Comparison of ENCODE assay signal across 1 cellular context in the genomic region with DNA sequence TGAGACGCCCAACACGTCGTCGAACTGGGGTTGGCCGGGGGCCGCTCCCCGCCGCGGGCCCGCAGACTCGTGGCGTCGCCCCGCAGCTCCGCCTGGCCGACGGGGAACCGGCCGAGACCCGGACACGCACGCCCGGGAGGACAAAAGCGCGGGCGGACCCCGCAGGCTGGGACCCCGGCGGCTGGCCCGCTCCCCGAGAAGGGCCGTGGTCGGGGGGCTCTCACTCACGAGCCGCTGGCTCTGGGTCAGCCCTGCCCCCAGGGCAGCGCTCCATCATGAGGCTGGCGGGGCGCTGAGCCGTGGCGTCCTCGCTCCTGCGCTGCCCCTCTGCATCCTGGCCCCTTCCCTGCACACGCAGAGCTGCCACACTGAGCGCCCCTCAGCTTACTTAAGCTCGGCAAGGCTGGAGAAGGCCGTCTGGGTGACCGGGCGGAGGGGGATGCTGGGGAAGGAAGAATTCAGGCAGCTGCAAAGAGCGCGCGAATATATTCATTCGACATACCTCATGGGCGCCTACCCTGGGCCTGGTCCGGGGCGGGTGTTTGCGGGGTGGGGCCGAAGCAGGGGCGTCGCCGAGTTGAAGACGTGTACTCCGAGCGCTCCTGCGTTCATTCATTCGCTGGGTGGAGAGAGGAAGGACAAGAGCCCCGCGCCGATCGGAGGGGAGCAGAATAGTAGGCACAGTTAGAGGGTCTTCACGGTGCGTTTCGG.
TF ChIP-seq lines count a peak whose summit lies in the region.

No MANE protein-coding gene starts in this region.

TF ChIP-seq in H1, 55 proteins besides CTCF, POLR2A, EP300 and RAD21:
- TF ChIP-seq JUND (IDR thresholded peaks at IDR 0.05; ENCODE audit: low read length) = no peak
- TF ChIP-seq TBP (IDR thresholded peaks at IDR 0.05; ENCODE audit: low read depth, low read length) = peak; percentile 86
- peak; percentile 68 for TF ChIP-seq MAX (IDR thresholded peaks at IDR 0.05)
- TF ChIP-seq CREB1 (IDR thresholded peaks at IDR 0.05) = peak; percentile 73
- TF ChIP-seq NRF1 (IDR thresholded peaks at IDR 0.05; ENCODE audit: low read depth, low read length) = no peak
- TF ChIP-seq GTF2F1 (IDR thresholded peaks at IDR 0.05; ENCODE audit: borderline replicate concordance, low read depth, low read length) = no peak; the same call in 1 of the 2 replicates
- TF ChIP-seq HDAC2 (IDR thresholded peaks at IDR 0.05; ENCODE audit: borderline replicate concordance in 1 of 2, low read depth in 2 of 2, low read length in 2 of 2) = 0 out of 4 replicates have a peak, but pooled peaks of 1 of the 2 experiments have one; percentile 48
- TF ChIP-seq CTBP2 (IDR thresholded peaks at IDR 0.05; ENCODE audit: borderline replicate concordance, insufficient read depth, insufficient read length, low read length) = no peak
- TF ChIP-seq E2F6 (IDR thresholded peaks at IDR 0.05) = peak; percentile 72
- TF ChIP-seq, protein P1, sequence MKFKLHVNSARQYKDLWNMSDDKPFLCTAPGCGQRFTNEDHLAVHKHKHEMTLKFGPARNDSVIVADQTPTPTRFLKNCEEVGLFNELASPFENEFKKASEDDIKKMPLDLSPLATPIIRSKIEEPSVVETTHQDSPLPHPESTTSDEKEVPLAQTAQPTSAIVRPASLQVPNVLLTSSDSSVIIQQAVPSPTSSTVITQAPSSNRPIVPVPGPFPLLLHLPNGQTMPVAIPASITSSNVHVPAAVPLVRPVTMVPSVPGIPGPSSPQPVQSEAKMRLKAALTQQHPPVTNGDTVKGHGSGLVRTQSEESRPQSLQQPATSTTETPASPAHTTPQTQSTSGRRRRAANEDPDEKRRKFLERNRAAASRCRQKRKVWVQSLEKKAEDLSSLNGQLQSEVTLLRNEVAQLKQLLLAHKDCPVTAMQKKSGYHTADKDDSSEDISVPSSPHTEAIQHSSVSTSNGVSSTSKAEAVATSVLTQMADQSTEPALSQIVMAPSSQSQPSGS (IDR thresholded peaks at IDR 0.05; ENCODE audit: low read length) = no peak
- no peak for TF ChIP-seq CBX5 (IDR thresholded peaks at IDR 0.05; ENCODE audit: low read depth, low read length)
- peak; percentile 60 for TF ChIP-seq TAF7 (optimal IDR thresholded peaks at IDR 0.05; ENCODE audit: borderline replicate concordance, low read depth, low read length)
- peak; percentile 80 for TF ChIP-seq PHF8 (conservative IDR thresholded peaks at IDR 0.05; ENCODE audit: low read depth, low read length)
- no peak for TF ChIP-seq ATF3 (IDR thresholded peaks at IDR 0.05; ENCODE audit: insufficient read depth, low read depth, low read length)
- peak; percentile 34 for TF ChIP-seq RNF2 (IDR thresholded peaks at IDR 0.05; ENCODE audit: borderline replicate concordance, low read depth, low read length, missing control alignments, poor library complexity, severe bottlenecking)
- peak; percentile 90 for TF ChIP-seq TAF1 (IDR thresholded peaks at IDR 0.05; ENCODE audit: low read depth, low read length)
- peak; percentile 52 for TF ChIP-seq SAP30 (IDR thresholded peaks at IDR 0.05; ENCODE audit: insufficient read depth, insufficient replicate concordance, low read length)
- TF ChIP-seq POLR2AphosphoS5 (IDR thresholded peaks at IDR 0.05; ENCODE audit: low read depth, low read length) = peak; percentile 88
- TF ChIP-seq KDM4A (IDR thresholded peaks at IDR 0.05; ENCODE audit: low read depth, low read length, severe bottlenecking) = peak; percentile 53
- peak; percentile 69 for TF ChIP-seq ASH2L (IDR thresholded peaks at IDR 0.05; ENCODE audit: low read length)
- TF ChIP-seq SP4 (IDR thresholded peaks at IDR 0.05; ENCODE audit: low read length) = no peak
- peak; percentile 23; the same call in 1 of the 2 replicates for TF ChIP-seq CHD2 (IDR thresholded peaks at IDR 0.05; ENCODE audit: low read length)
- no peak for TF ChIP-seq SP2 (IDR thresholded peaks at IDR 0.05; ENCODE audit: low read length)
- no peak for TF ChIP-seq KDM1A (IDR thresholded peaks at IDR 0.05; ENCODE audit: borderline replicate concordance, low read length)
- TF ChIP-seq YY1 (IDR thresholded peaks at IDR 0.05; ENCODE audit: low read depth, low read length) = 0 out of 2 replicates have a peak, but pooled peaks have one; percentile 26
